ENCODE assay signal across 8 cellular contexts in the genomic region with DNA sequence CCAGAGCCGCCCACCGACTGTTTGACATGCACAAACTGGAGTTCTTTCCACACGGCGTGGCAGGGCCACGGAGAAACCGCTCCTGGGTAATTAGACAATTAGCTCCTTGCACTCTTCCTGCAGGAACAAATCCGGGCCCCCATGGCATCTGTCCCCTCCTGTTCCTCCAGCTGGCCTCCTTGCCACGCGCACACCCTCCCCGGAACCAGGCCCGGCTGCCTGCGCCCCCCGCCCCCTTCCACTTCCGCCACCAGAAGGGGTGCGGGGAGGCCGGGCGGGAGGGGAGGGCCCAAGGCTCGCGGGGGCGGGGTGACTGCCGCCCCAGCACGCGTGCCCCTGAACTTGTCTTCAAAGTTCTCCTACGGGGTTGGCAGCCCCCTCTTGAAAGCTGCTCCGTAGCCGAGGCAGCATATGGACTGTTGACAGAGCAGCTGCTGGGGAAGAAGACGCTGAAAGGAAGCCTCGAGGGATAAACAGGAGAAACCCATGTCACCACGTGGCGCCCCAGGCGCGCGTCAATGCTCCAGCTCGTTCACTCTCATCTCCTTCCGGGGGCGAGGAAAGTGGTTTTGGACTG.
A peak's percentile ranks its signal among the peaks of the same experiment; 100 is the strongest.
DNase-seq lines count a peak whose midpoint lies in the region; ATAC-seq lines count a peak whose summit lies in the region.

No MANE protein-coding gene starts in this region.

- H3K27me3 Mint-ChIP-seq in activated T-cell treated with anti-CD3 and anti-CD28 coated beads, Interleukin-2, amount 50 U/mL, for 72 hours (ENCODE audit: low read depth) = peaks cover 16% of the 10 kb centered on the region
- H3K27me3 Mint-ChIP-seq in memory B cell = no peaks in the 10 kb centered on the region

- no peak overlapping the region for H3K27ac Mint-ChIP-seq in activated T-cell treated with anti-CD3 and anti-CD28 coated beads, Interleukin-2, amount 50 U/mL, for 72 hours
- peak overlapping the region; percentile 26 for H3K27ac Mint-ChIP-seq in memory B cell

- no peaks in the 10 kb centered on the region for H3K9me3 Mint-ChIP-seq in activated T-cell treated with anti-CD3 and anti-CD28 coated beads, Interleukin-2, amount 50 U/mL, for 72 hours
- H3K9me3 Mint-ChIP-seq in memory B cell = no peaks in the 10 kb centered on the region

- H3K4me1 Mint-ChIP-seq in activated T-cell treated with anti-CD3 and anti-CD28 coated beads, Interleukin-2, amount 50 U/mL, for 72 hours (ENCODE audit: low read depth) = no peaks in the 10 kb centered on the region
- H3K4me1 Mint-ChIP-seq in memory B cell = peaks cover 3% of the 10 kb centered on the region

- ATAC-seq in activated T-cell treated with anti-CD3 and anti-CD28 coated beads, Interleukin-2, amount 50 U/mL, for 72 hours (replicated peaks in 1 of 2) = peak; percentile 38 to 39
- ATAC-seq in memory B cell (ENCODE audit: low read depth) = peak; percentile 80

- H3K36me3 ChIP-seq in H7 (replicated peaks; ENCODE audit: control insufficient read depth, insufficient read depth, low read length) = no peaks in the 10 kb centered on the region

- H3K4me3 ChIP-seq in H7 (ENCODE audit: insufficient read depth, low read depth, low read length) = no peak overlapping the region

- no peaks in the 10 kb centered on the region for H3K27me3 ChIP-seq in H7 (ENCODE audit: control insufficient read depth, insufficient read depth, low read length)

- peak overlapping the region in 1 of 2 donors; percentile 40 for H3K4me3 Mint-ChIP-seq in activated T-cell treated with anti-CD3 and anti-CD28 coated beads, Interleukin-2, amount 50 U/mL, for 72 hours
- H3K4me3 Mint-ChIP-seq in memory B cell = peak overlapping the region; percentile 57

- DNase-seq in AG08396 (ENCODE audit: low spot score) (peak; percentile 34), H7 (peak; percentile 60), memory B cell (ENCODE audit: low spot score in 2 of 2) (peak; percentile 35 to 43), kidney glomerular epithelial cell (lab: John Stamatoyannopoulos, UW) (no peak), A172 (ENCODE audit: low spot score) (no peak), SHP77 (lab: John Stamatoyannopoulos, UW) (no peak), kidney tubule cell (ENCODE audit: low spot score) (no peak)
- DNase-seq in activated T-cell treated with anti-CD3 and anti-CD28 coated beads, Interleukin-2, amount 50 U/mL, for 72 hours = peak in 1 of 2 donors; percentile 12

- H3K36me3 Mint-ChIP-seq in activated T-cell treated with anti-CD3 and anti-CD28 coated beads, Interleukin-2, amount 50 U/mL, for 72 hours (ENCODE audit: insufficient read depth in 2 of 2) = no peaks in the 10 kb centered on the region
- no peaks in the 10 kb centered on the region for H3K36me3 Mint-ChIP-seq in memory B cell

Comparison
In these comparisons a context has a peak if more than half of its experiments do, and no peak if none do; other contexts are left out.
1. DNase-seq: peak in AG08396 (single experiment), H7 (single experiment) and memory B cell (2 of 2); none in kidney glomerular epithelial cell (single experiment), A172 (single experiment), SHP77 (0 of 2) and kidney tubule cell (single experiment).